Comparison of ENCODE assay signal across 23 cellular contexts in the genomic region with DNA sequence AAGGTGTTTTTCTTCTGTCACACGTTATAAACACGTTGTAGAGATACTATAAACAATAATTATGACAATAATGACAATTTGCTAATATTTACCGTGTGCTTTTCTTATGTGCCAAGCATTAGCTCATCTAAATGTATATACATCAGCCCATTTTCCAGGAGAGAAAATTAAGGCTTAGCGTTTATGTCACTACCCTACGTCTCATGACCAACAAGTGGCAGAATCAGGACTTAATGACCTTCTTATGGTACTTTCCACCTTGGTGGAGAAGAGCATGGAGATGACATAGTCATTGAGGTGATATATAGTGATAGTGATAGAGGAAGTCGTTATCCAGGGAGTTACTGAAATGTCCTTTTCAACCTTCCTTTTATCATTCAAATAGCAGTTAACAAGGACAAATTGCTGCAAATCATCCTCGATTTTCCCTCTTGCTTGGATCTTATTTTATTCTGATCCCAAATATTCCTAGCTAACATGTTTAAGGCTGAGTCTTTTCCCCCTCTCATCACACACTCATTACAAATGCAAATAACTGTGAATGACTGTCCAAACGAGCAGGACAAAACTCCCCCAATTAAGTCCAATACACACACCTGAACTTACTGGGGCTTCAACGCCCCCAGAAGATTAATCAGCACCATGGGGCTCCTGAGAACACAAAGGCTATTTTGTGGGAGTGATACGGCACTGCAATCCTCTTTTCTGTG. TPM values are rescaled to one million over a fixed set of nuclear protein-coding genes. Genes with fewer than 3 reads are reported as not detected.
DNase-seq lines count a peak whose midpoint lies in the region; ATAC-seq, FAIRE-seq and TF ChIP-seq lines count a peak whose summit lies in the region.
"Had no signal": no experiment of that assay in that cellular context is flagged by ENCODE, and none has a peak within 500 bp of the region (broad histone marks: within the 10 kb centered on the region; RNA-seq: fewer than 3 reads in every experiment).

No MANE protein-coding gene starts in this region.

- no peak overlapping the region for H3K27ac Mint-ChIP-seq in activated naive CD8-positive, alpha-beta T cell treated with anti-CD3 and anti-CD28 coated beads, Interleukin-2, amount 50 U/mL, for 24 hours
- no peak overlapping the region for H3K27ac Mint-ChIP-seq in activated naive CD8-positive, alpha-beta T cell treated with anti-CD3 and anti-CD28 coated beads for 36 hours
- H3K27ac Mint-ChIP-seq: activated CD4-positive, alpha-beta T cell treated with anti-CD3 and anti-CD28 coated beads for 36 hours; dendritic cell treated with granulocyte-macrophage colony-stimulating factor and Interleukin-4, amounts not matched to agents 40 ng/mL and 50 ng/mL, for 4 days; memory B cell had no signal

- H3K27me3 Mint-ChIP-seq in activated naive CD8-positive, alpha-beta T cell treated with anti-CD3 and anti-CD28 coated beads, Interleukin-2, amount 50 U/mL, for 24 hours: peaks cover 8% of the 10 kb centered on the region
- H3K27me3 Mint-ChIP-seq in activated naive CD8-positive, alpha-beta T cell treated with anti-CD3 and anti-CD28 coated beads for 36 hours: peaks cover 56% of the 10 kb centered on the region
- H3K27me3 Mint-ChIP-seq: dendritic cell treated with granulocyte-macrophage colony-stimulating factor and Interleukin-4, amounts not matched to agents 40 ng/mL and 50 ng/mL, for 4 days had no signal

- no peaks in the 10 kb centered on the region for H3K9me3 Mint-ChIP-seq in activated naive CD8-positive, alpha-beta T cell treated with anti-CD3 and anti-CD28 coated beads, Interleukin-2, amount 50 U/mL, for 24 hours
- H3K9me3 Mint-ChIP-seq in activated naive CD8-positive, alpha-beta T cell treated with anti-CD3 and anti-CD28 coated beads for 36 hours: no peaks in the 10 kb centered on the region
- H3K9me3 Mint-ChIP-seq: activated naive CD4-positive, alpha-beta T cell treated with anti-CD3 and anti-CD28 coated beads, Interleukin-2, amount 10 ng/mL, durations not matched to agents 7 days and 5 days; dendritic cell treated with granulocyte-macrophage colony-stimulating factor and Interleukin-4, amounts not matched to agents 40 ng/mL and 50 ng/mL, for 4 days; memory B cell had no signal

- 88% methylated on average over 10 of the region's 10 CpGs for WGBS in thymus
- WGBS in pancreas, 2 donors: 69 to 80% methylated on average over 10 of the region's 10 CpGs

- TF ChIP-seq CTCF in VCaP (conservative IDR thresholded peaks at IDR 0.05): no peak
- TF ChIP-seq CTCF in pancreas (IDR thresholded peaks at IDR 0.05): no peak

- no peak overlapping the region for H3K4me3 Mint-ChIP-seq in activated naive CD8-positive, alpha-beta T cell treated with anti-CD3 and anti-CD28 coated beads, Interleukin-2, amount 50 U/mL, for 24 hours
- H3K4me3 Mint-ChIP-seq in activated naive CD8-positive, alpha-beta T cell treated with anti-CD3 and anti-CD28 coated beads for 36 hours: no peak overlapping the region
- H3K4me3 Mint-ChIP-seq: activated CD4-positive, alpha-beta T cell treated with anti-CD3 and anti-CD28 coated beads for 36 hours; activated naive CD4-positive, alpha-beta T cell treated with anti-CD3 and anti-CD28 coated beads, Interleukin-2, amount 10 ng/mL, durations not matched to agents 7 days and 5 days; dendritic cell treated with granulocyte-macrophage colony-stimulating factor and Interleukin-4, amounts not matched to agents 40 ng/mL and 50 ng/mL, for 4 days; memory B cell had no signal

- peaks cover 17% of the 10 kb centered on the region for H3K4me1 Mint-ChIP-seq in activated naive CD8-positive, alpha-beta T cell treated with anti-CD3 and anti-CD28 coated beads, Interleukin-2, amount 50 U/mL, for 24 hours
- peaks cover 21% of the 10 kb centered on the region for H3K4me1 Mint-ChIP-seq in activated naive CD8-positive, alpha-beta T cell treated with anti-CD3 and anti-CD28 coated beads for 36 hours

- H3K27ac ChIP-seq in VCaP (peak overlapping the region; percentile 97), thymus (ENCODE audit: low read depth) (peak overlapping the region; percentile 8), pancreas (no peak overlapping the region)

- no peak overlapping the region for H3K4me3 ChIP-seq in thymus (ENCODE audit: low read length)
- H3K4me3 ChIP-seq in pancreas: no peak overlapping the region
- H3K4me3 ChIP-seq: stomach, transverse colon had no signal

- H3K9me3 ChIP-seq in thymus (ENCODE audit: control insufficient read depth) (no peaks in the 10 kb centered on the region), pancreas (no peaks in the 10 kb centered on the region)
- H3K9me3 ChIP-seq: stomach, transverse colon had no signal

- H3K4me1 ChIP-seq in thymus (ENCODE audit: control insufficient read depth, insufficient read depth, low read length) (peaks cover 64% of the 10 kb centered on the region), pancreas (peaks cover 11 to 22% (median 15%) of the 10 kb centered on the region in 3 donors)

- H3K27me3 ChIP-seq in thymus (ENCODE audit: control insufficient read depth, insufficient read depth) (no peaks in the 10 kb centered on the region), pancreas (no peaks in the 10 kb centered on the region)
- H3K27me3 ChIP-seq: stomach, transverse colon had no signal

- intact Hi-C loops in pancreas (cut with DNase I): no loop called here

- peak; percentile 49 for ATAC-seq in activated naive CD8-positive, alpha-beta T cell treated with anti-CD3 and anti-CD28 coated beads, Interleukin-2, amount 50 U/mL, for 24 hours
- ATAC-seq in HG03432 (IDR thresholded peaks at IDR 0.05; ENCODE audit: unreplicated experiment) (peak; percentile 46), pancreas (no peak)
- ATAC-seq: activated CD4-positive, alpha-beta T cell treated with anti-CD3 and anti-CD28 coated beads for 36 hours; left cardiac atrium had no signal

- no peaks in the 10 kb centered on the region for H3K36me3 Mint-ChIP-seq in activated naive CD8-positive, alpha-beta T cell treated with anti-CD3 and anti-CD28 coated beads, Interleukin-2, amount 50 U/mL, for 24 hours (ENCODE audit: low read depth)
- peaks cover 2% of the 10 kb centered on the region for H3K36me3 Mint-ChIP-seq in activated naive CD8-positive, alpha-beta T cell treated with anti-CD3 and anti-CD28 coated beads for 36 hours
- H3K36me3 Mint-ChIP-seq: memory B cell had no signal

- no peak for DNase-seq in activated naive CD8-positive, alpha-beta T cell treated with anti-CD3 and anti-CD28 coated beads, Interleukin-2, amount 50 U/mL, for 24 hours
- no peak for DNase-seq in activated naive CD8-positive, alpha-beta T cell treated with anti-CD3 and anti-CD28 coated beads for 36 hours
- DNase-seq in activated CD4-positive, CD25-positive, alpha-beta regulatory T cell treated with anti-CD3 and anti-CD28 coated beads, Interleukin-2, amount 50 U/mL, for 72 hours: no peak
- no peak for DNase-seq in stimulated activated CD4-positive, alpha-beta T cell treated with anti-CD3 and anti-CD28 coated beads, Interleukin-4, amount 100 ng/mL, for 24 hours
- DNase-seq in pancreas: no peak
- DNase-seq: activated CD4-positive, alpha-beta T cell treated with anti-CD3 and anti-CD28 coated beads for 36 hours; activated naive CD4-positive, alpha-beta T cell treated with anti-CD3 and anti-CD28 coated beads, Interleukin-2, amount 10 ng/mL, durations not matched to agents 7 days and 5 days; activated T-cell treated with anti-CD3 and anti-CD28 coated beads, Interleukin-2, amount 50 U/mL, for 48 hours; head of caudate nucleus; left cardiac atrium; MV-4-11; NCI-H187; nucleus accumbens; SHP77; stimulated activated CD4-positive, alpha-beta T cell treated with anti-CD3 and anti-CD28 coated beads, Interleukin-4, amount 100 ng/mL, for 1 hour; stomach; T-helper 1 cell; transverse colon had no signal

- no peaks in the 10 kb centered on the region for H3K36me3 ChIP-seq in thymus (ENCODE audit: control insufficient read depth, insufficient read depth)
- H3K36me3 ChIP-seq in pancreas: no peaks in the 10 kb centered on the region
- H3K36me3 ChIP-seq: stomach, transverse colon had no signal

- FAIRE-seq in pancreas (lab: Jason Lieb, UNC): no peak

RNA-seq across cellular contexts. Expression of a gene that starts 27.3 kb away (rescaled TPM):
- 1 to 10 TPM; 9.5 to 9.7 TPM for total RNA-seq in activated naive CD8-positive, alpha-beta T cell treated with anti-CD3 and anti-CD28 coated beads for 36 hours
- polyA plus RNA-seq in thymus (17.0 TPM), pancreas (10 to 100 TPM in 1 of 2 donors, 1 to 10 TPM in 1; 6.2 to 12.2 TPM)
- total RNA-seq in pancreas: 10 to 100 TPM; 13.8 to 20.0 (median 16.3) TPM

Comparison
In these comparisons a context has a peak if more than half of its experiments do, and no peak if none do; other contexts are left out.
1. ATAC-seq: peak in activated naive CD8-positive, alpha-beta T cell treated with anti-CD3 and anti-CD28 coated beads, Interleukin-2, amount 50 U/mL, for 24 hours (single experiment) and HG03432 (single experiment); none in pancreas (0 of 4).
2. H3K27ac ChIP-seq: peak in VCaP (single experiment) and thymus (single experiment); none in pancreas (0 of 4).